ENCODE assay signal across 33 cellular contexts in genomic region chr16:84199097-84199496, GRCh38. TPM values are rescaled to one million over a fixed set of nuclear protein-coding genes. Genes with fewer than 3 reads are reported as not detected.
"Had no signal": no experiment of that assay in that cellular context is flagged by ENCODE, and none has a peak within 500 bp of the region (broad histone marks: within the 10 kb centered on the region; RNA-seq: fewer than 3 reads in every experiment).

No MANE protein-coding gene starts in this region.

- H3K4me1 Mint-ChIP-seq: nephron had no signal

- H3K36me3 ChIP-seq: gastroesophageal sphincter, sigmoid colon, thyroid gland, upper lobe of right lung had no signal

- H3K27me3 ChIP-seq: thyroid gland, upper lobe of right lung had no signal

- H3K9ac ChIP-seq: parathyroid adenoma had no signal

- H3K27ac ChIP-seq: epithelial cell of prostate, gastroesophageal sphincter, parathyroid adenoma, psoas muscle, thyroid gland, upper lobe of right lung had no signal

- H2AFZ ChIP-seq: parathyroid adenoma had no signal

- H3K4me1 ChIP-seq: gastroesophageal sphincter, parathyroid adenoma, psoas muscle, sigmoid colon, thyroid gland, upper lobe of right lung had no signal

- H3K79me2 ChIP-seq: parathyroid adenoma had no signal

- H3K27ac Mint-ChIP-seq: activated CD4-positive, alpha-beta T cell treated with anti-CD3 and anti-CD28 coated beads for 36 hours; activated CD8-positive, alpha-beta memory T cell treated with anti-CD3 and anti-CD28 coated beads, Interleukin-2, amount 10 ng/mL, durations not matched to agents 7 days and 5 days; activated CD8-positive, alpha-beta T cell treated with anti-CD3 and anti-CD28 coated beads, Interleukin-2, amount 10 ng/mL, durations not matched to agents 7 days and 5 days; activated naive CD4-positive, alpha-beta T cell treated with anti-CD3 and anti-CD28 coated beads, Interleukin-2, amount 50 U/mL, for 24 hours; activated naive CD8-positive, alpha-beta T cell treated with anti-CD3 and anti-CD28 coated beads, Interleukin-2, amount 50 U/mL, for 24 hours; activated T-helper 2 cell treated with anti-CD3 and anti-CD28 coated beads, Interferon-gamma antibody, Interleukin-2, Interleukin-4, amounts not matched to agents 10 μg/mL and 5 μg/mL and 100 μg/mL, durations not matched to agents 14 hours and 24 hours and 36 hours; nephron; stimulated activated effector memory CD8-positive, alpha-beta T cell treated with anti-CD3 and anti-CD28 coated beads, Interleukin-12 subunit alpha, Interleukin-12 subunit beta, amount 100 ng/mL, for 72 hours; T-cell had no signal

- H3K9me3 Mint-ChIP-seq: activated naive CD4-positive, alpha-beta T cell treated with anti-CD3 and anti-CD28 coated beads, Interleukin-2, amount 50 U/mL, for 24 hours; activated naive CD8-positive, alpha-beta T cell treated with anti-CD3 and anti-CD28 coated beads, Interleukin-2, amount 50 U/mL, for 24 hours; activated T-helper 2 cell treated with anti-CD3 and anti-CD28 coated beads, Interferon-gamma antibody, Interleukin-2, Interleukin-4, amounts not matched to agents 10 μg/mL and 5 μg/mL and 100 μg/mL, durations not matched to agents 14 hours and 24 hours and 36 hours; nephron; stimulated activated effector memory CD8-positive, alpha-beta T cell treated with anti-CD3 and anti-CD28 coated beads, Interleukin-12 subunit alpha, Interleukin-12 subunit beta, amount 100 ng/mL, for 72 hours; stimulated activated naive CD8-positive, alpha-beta T cell treated with anti-CD3 and anti-CD28 coated beads, Interleukin-15, amount 100 ng/mL, for 72 hours; T-cell had no signal

- H3K27me3 Mint-ChIP-seq: activated CD4-positive, alpha-beta T cell treated with anti-CD3 and anti-CD28 coated beads for 36 hours; activated naive CD4-positive, alpha-beta T cell treated with anti-CD3 and anti-CD28 coated beads, Interleukin-2, amount 50 U/mL, for 24 hours; activated naive CD8-positive, alpha-beta T cell treated with anti-CD3 and anti-CD28 coated beads, Interleukin-2, amount 50 U/mL, for 24 hours; stimulated activated naive CD8-positive, alpha-beta T cell treated with anti-CD3 and anti-CD28 coated beads, Interleukin-15, amount 100 ng/mL, for 72 hours had no signal

- H3K9me3 ChIP-seq: gastroesophageal sphincter, mucosa of descending colon, psoas muscle, sigmoid colon, thyroid gland, upper lobe of right lung had no signal

- H3K36me3 Mint-ChIP-seq: activated CD8-positive, alpha-beta memory T cell treated with anti-CD3 and anti-CD28 coated beads, Interleukin-2, amount 10 ng/mL, durations not matched to agents 7 days and 5 days; activated naive CD4-positive, alpha-beta T cell treated with anti-CD3 and anti-CD28 coated beads, Interleukin-2, amount 50 U/mL, for 24 hours; stimulated activated effector memory CD8-positive, alpha-beta T cell treated with anti-CD3 and anti-CD28 coated beads, Interleukin-12 subunit alpha, Interleukin-12 subunit beta, amount 100 ng/mL, for 72 hours; T-cell had no signal

- DNase-seq: activated CD4-positive, alpha-beta T cell treated with anti-CD3 and anti-CD28 coated beads for 36 hours; activated CD4-positive, CD25-positive, alpha-beta regulatory T cell; activated CD8-positive, alpha-beta memory T cell treated with anti-CD3 and anti-CD28 coated beads, Interleukin-2, amount 10 ng/mL, durations not matched to agents 7 days and 5 days; activated CD8-positive, alpha-beta T cell treated with anti-CD3 and anti-CD28 coated beads, Interleukin-2, amount 10 ng/mL, durations not matched to agents 7 days and 5 days; activated naive CD8-positive, alpha-beta T cell treated with anti-CD3 and anti-CD28 coated beads, Interleukin-2, amount 50 U/mL, for 24 hours; activated T-cell treated with anti-CD3 and anti-CD28 coated beads, Interleukin-2, amount 50 U/mL, for 48 hours; effector CD4-positive, alpha-beta T cell; head of caudate nucleus; left cardiac atrium; left ventricle myocardium superior; mucosa of descending colon; psoas muscle; sigmoid colon; small intestine; stimulated activated CD4-positive, alpha-beta T cell treated with anti-CD3 and anti-CD28 coated beads, Interleukin-4, amount 100 ng/mL, for 24 hours; stimulated activated naive CD8-positive, alpha-beta T cell treated with anti-CD3 and anti-CD28 coated beads, Interleukin-15, amount 100 ng/mL, for 72 hours; T-cell; T-helper 9 cell; thyroid gland; upper lobe of right lung had no signal

- H3K4me3 ChIP-seq: gastroesophageal sphincter, mucosa of descending colon, psoas muscle, sigmoid colon, thyroid gland, upper lobe of right lung had no signal

- ATAC-seq: activated CD4-positive, alpha-beta T cell treated with anti-CD3 and anti-CD28 coated beads for 36 hours; activated CD8-positive, alpha-beta memory T cell treated with anti-CD3 and anti-CD28 coated beads, Interleukin-2, amount 10 ng/mL, durations not matched to agents 7 days and 5 days; activated CD8-positive, alpha-beta T cell treated with anti-CD3 and anti-CD28 coated beads, Interleukin-2, amount 10 ng/mL, durations not matched to agents 7 days and 5 days; activated naive CD8-positive, alpha-beta T cell treated with anti-CD3 and anti-CD28 coated beads, Interleukin-2, amount 50 U/mL, for 24 hours; stimulated activated effector memory CD8-positive, alpha-beta T cell treated with anti-CD3 and anti-CD28 coated beads, Interleukin-12 subunit alpha, Interleukin-12 subunit beta, amount 100 ng/mL, for 72 hours; stimulated activated naive CD8-positive, alpha-beta T cell treated with anti-CD3 and anti-CD28 coated beads, Interleukin-15, amount 100 ng/mL, for 72 hours; T-cell had no signal

- H3K4me3 Mint-ChIP-seq: activated CD4-positive, alpha-beta T cell treated with anti-CD3 and anti-CD28 coated beads for 36 hours; activated CD8-positive, alpha-beta memory T cell treated with anti-CD3 and anti-CD28 coated beads, Interleukin-2, amount 10 ng/mL, durations not matched to agents 7 days and 5 days; activated CD8-positive, alpha-beta T cell treated with anti-CD3 and anti-CD28 coated beads, Interleukin-2, amount 10 ng/mL, durations not matched to agents 7 days and 5 days; activated naive CD4-positive, alpha-beta T cell treated with anti-CD3 and anti-CD28 coated beads, Interleukin-2, amount 50 U/mL, for 24 hours; activated naive CD8-positive, alpha-beta T cell treated with anti-CD3 and anti-CD28 coated beads, Interleukin-2, amount 50 U/mL, for 24 hours; nephron; stimulated activated effector memory CD8-positive, alpha-beta T cell treated with anti-CD3 and anti-CD28 coated beads, Interleukin-12 subunit alpha, Interleukin-12 subunit beta, amount 100 ng/mL, for 72 hours; stimulated activated naive CD8-positive, alpha-beta T cell treated with anti-CD3 and anti-CD28 coated beads, Interleukin-15, amount 100 ng/mL, for 72 hours; T-cell had no signal

RNA-seq across cellular contexts. Expression of gene ADAD2, which starts 8.1 kb away (rescaled TPM):
- total RNA-seq: activated CD8-positive, alpha-beta memory T cell treated with anti-CD3 and anti-CD28 coated beads, Interleukin-2, amount 10 ng/mL, durations not matched to agents 7 days and 5 days; activated T-helper 2 cell treated with anti-CD3 and anti-CD28 coated beads, Interferon-gamma antibody, Interleukin-2, Interleukin-4, amounts not matched to agents 10 μg/mL and 5 μg/mL and 100 μg/mL, durations not matched to agents 14 hours and 24 hours and 36 hours; dermis blood vessel endothelial cell; fibroblast of lung; fibroblast of villous mesenchyme; left ventricle myocardium superior; lung microvascular endothelial cell; mesenteric fat pad; psoas muscle had no signal
- polyA plus RNA-seq: fibroblast of lung, keratinocyte had no signal

RNA-seq across cellular contexts. Expression of gene KCNG4, which starts 40.7 kb away (rescaled TPM):
- total RNA-seq: activated CD4-positive, alpha-beta T cell treated with anti-CD3 and anti-CD28 coated beads for 36 hours; activated CD8-positive, alpha-beta memory T cell treated with anti-CD3 and anti-CD28 coated beads, Interleukin-2, amount 10 ng/mL, durations not matched to agents 7 days and 5 days; activated CD8-positive, alpha-beta T cell treated with anti-CD3 and anti-CD28 coated beads, Interleukin-2, amount 10 ng/mL, durations not matched to agents 7 days and 5 days; activated T-helper 2 cell treated with anti-CD3 and anti-CD28 coated beads, Interferon-gamma antibody, Interleukin-2, Interleukin-4, amounts not matched to agents 10 μg/mL and 5 μg/mL and 100 μg/mL, durations not matched to agents 14 hours and 24 hours and 36 hours; dermis blood vessel endothelial cell; fibroblast of lung; fibroblast of villous mesenchyme; gastroesophageal sphincter; left cardiac atrium; left ventricle myocardium superior; lung microvascular endothelial cell; mesenteric fat pad; mucosa of descending colon; sigmoid colon; T-cell; thyroid gland; upper lobe of right lung had no signal
- polyA plus RNA-seq: fibroblast of lung, keratinocyte, sigmoid colon, small intestine had no signal

RNA-seq across cellular contexts. Expression of gene DNAAF1, which starts 54.0 kb away (rescaled TPM):
- total RNA-seq: activated CD8-positive, alpha-beta memory T cell treated with anti-CD3 and anti-CD28 coated beads, Interleukin-2, amount 10 ng/mL, durations not matched to agents 7 days and 5 days; activated CD8-positive, alpha-beta T cell treated with anti-CD3 and anti-CD28 coated beads, Interleukin-2, amount 10 ng/mL, durations not matched to agents 7 days and 5 days; fibroblast of lung; fibroblast of villous mesenchyme; left cardiac atrium; left ventricle myocardium superior; mesenteric fat pad; psoas muscle had no signal
- polyA plus RNA-seq: fibroblast of lung had no signal
